In the genomic region with DNA sequence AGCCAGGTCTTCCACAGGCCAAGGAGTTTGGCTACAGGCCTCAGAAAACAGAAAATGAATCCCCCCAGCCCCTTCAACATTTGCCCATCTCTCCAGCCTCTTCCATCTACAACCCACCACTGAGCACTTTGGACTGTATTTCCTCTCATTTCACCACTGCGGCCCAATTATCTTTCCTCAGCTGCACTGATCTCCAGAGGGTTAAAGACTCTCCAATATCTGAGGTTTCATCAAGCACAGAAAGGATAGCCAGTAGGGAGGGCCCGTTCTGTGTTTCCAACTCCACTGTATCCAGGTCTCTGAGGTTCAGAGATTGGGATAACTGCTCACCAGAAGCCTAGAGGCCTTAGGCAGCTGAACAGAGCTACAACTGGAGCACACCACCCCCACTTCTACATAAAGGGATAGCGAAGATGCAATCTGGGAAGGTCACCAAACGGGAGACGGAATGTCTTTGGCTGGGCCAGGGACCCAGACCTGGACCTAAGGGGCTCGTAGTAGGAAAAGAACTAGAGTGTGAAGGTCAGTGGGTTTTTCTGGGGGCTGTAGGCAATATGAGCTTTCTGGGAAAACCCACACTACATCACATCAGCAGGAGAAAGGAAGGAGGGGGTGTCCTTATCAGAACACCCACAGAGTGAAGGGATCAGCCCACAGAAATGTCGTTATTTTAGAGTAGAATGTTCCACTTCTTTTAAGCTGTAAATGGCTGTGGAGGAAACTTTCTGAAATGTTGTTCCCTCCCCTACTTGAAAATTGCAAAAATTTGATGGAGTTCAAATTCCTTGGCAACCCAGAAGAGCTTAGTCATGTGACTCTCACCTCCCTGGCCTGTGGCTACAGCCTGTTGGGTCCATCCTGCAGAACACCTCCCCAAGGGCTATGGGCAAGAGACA, we compare ENCODE assay signal across 26 cellular contexts. TPM values are rescaled to one million over a fixed set of nuclear protein-coding genes. Genes with fewer than 3 reads are reported as not detected.
A peak's percentile ranks its signal among the peaks of the same experiment; 100 is the strongest.
DNase-seq lines count a peak whose midpoint lies in the region; ATAC-seq and TF ChIP-seq lines count a peak whose summit lies in the region.
"Had no signal": no experiment of that assay in that cellular context is flagged by ENCODE, and none has a peak within 500 bp of the region (broad histone marks: within the 10 kb centered on the region; RNA-seq: fewer than 3 reads in every experiment).

No MANE protein-coding gene starts in this region.

- H3K9me2 ChIP-seq in hepatocyte (replicated peaks; ENCODE audit: insufficient read depth): no peaks in the 10 kb centered on the region

- no peak overlapping the region for H3K27ac ChIP-seq in hepatocyte
- H3K27ac ChIP-seq: cardiac muscle cell, psoas muscle, VCaP had no signal

- no peaks in the 10 kb centered on the region for H3K9me3 ChIP-seq in hepatocyte (ENCODE audit: low read depth)
- H3K9me3 ChIP-seq: mucosa of descending colon, psoas muscle had no signal

- no peaks in the 10 kb centered on the region for H3K27me3 Mint-ChIP-seq in T-helper 2 cell treated with Interferon-gamma antibody and Interleukin-4, amounts not matched to agents 5 μg/mL and 100 μg/mL, for 36 hours (ENCODE audit: low read depth)
- no peaks in the 10 kb centered on the region for H3K27me3 Mint-ChIP-seq in activated T-helper 2 cell treated with anti-CD3 and anti-CD28 coated beads, Interferon-gamma antibody, Interleukin-2, Interleukin-4, amounts not matched to agents 10 μg/mL and 5 μg/mL and 100 μg/mL, durations not matched to agents 14 hours and 24 hours and 36 hours (ENCODE audit: low read depth)

- H3K4me3 ChIP-seq in hepatocyte: no peak overlapping the region
- H3K4me3 ChIP-seq: cardiac muscle cell, mucosa of descending colon, psoas muscle had no signal

- H3K4me1 Mint-ChIP-seq in T-helper 2 cell treated with Interferon-gamma antibody and Interleukin-4, amounts not matched to agents 5 μg/mL and 100 μg/mL, for 36 hours (ENCODE audit: low read depth): peaks cover 81% of the 10 kb centered on the region
- H3K4me1 Mint-ChIP-seq in activated T-helper 2 cell treated with anti-CD3 and anti-CD28 coated beads, Interferon-gamma antibody, Interleukin-2, Interleukin-4, amounts not matched to agents 10 μg/mL and 5 μg/mL and 100 μg/mL, durations not matched to agents 14 hours and 24 hours and 36 hours (ENCODE audit: low read depth): peaks cover 80% of the 10 kb centered on the region
- peaks cover 85% of the 10 kb centered on the region for H3K4me1 Mint-ChIP-seq in stimulated activated effector memory CD8-positive, alpha-beta T cell treated with anti-CD3 and anti-CD28 coated beads, Interleukin-12 subunit alpha, Interleukin-12 subunit beta, amount 100 ng/mL, for 72 hours

- no peak overlapping the region for H3K4me2 ChIP-seq in hepatocyte

- peaks cover 55% of the 10 kb centered on the region for H3K4me1 ChIP-seq in hepatocyte (ENCODE audit: insufficient read depth)
- H3K4me1 ChIP-seq: psoas muscle had no signal

- no peak for ATAC-seq in stimulated activated effector memory CD8-positive, alpha-beta T cell treated with anti-CD3 and anti-CD28 coated beads, Interleukin-12 subunit alpha, Interleukin-12 subunit beta, amount 100 ng/mL, for 72 hours
- no peak for ATAC-seq in GM21737 (IDR thresholded peaks at IDR 0.05; ENCODE audit: unreplicated experiment)
- ATAC-seq: left ventricle myocardium superior; mucosa of descending colon; psoas muscle; stimulated activated naive B cell treated with anti-CD40 and anti-IgM and Interleukin-4, amounts not matched to agents 10 μg/mL and 1 μg/mL and 100 μg/mL, for 72 hours had no signal

- peaks cover 12% of the 10 kb centered on the region for H3K9me3 Mint-ChIP-seq in T-helper 2 cell treated with Interferon-gamma antibody and Interleukin-4, amounts not matched to agents 5 μg/mL and 100 μg/mL, for 36 hours
- peaks cover 7% of the 10 kb centered on the region for H3K9me3 Mint-ChIP-seq in activated T-helper 2 cell treated with anti-CD3 and anti-CD28 coated beads, Interferon-gamma antibody, Interleukin-2, Interleukin-4, amounts not matched to agents 10 μg/mL and 5 μg/mL and 100 μg/mL, durations not matched to agents 14 hours and 24 hours and 36 hours
- no peaks in the 10 kb centered on the region for H3K9me3 Mint-ChIP-seq in stimulated activated effector memory CD8-positive, alpha-beta T cell treated with anti-CD3 and anti-CD28 coated beads, Interleukin-12 subunit alpha, Interleukin-12 subunit beta, amount 100 ng/mL, for 72 hours

- WGBS in hepatocyte (ENCODE audit: low lambda C conversion rate, missing lambda C conversion rate): 87% methylated on average over 7 of the region's 7 CpGs

- no peaks in the 10 kb centered on the region for H3K36me3 ChIP-seq in hepatocyte (replicated peaks; ENCODE audit: insufficient read depth, low read depth)
- H3K36me3 ChIP-seq: cardiac muscle cell had no signal

- intact Hi-C loops in activated T-helper 2 cell treated with anti-CD3 and anti-CD28 coated beads, Interferon-gamma antibody, Interleukin-2, Interleukin-4, amounts not matched to agents 10 μg/mL and 5 μg/mL and 100 μg/mL, durations not matched to agents 14 hours and 24 hours and 36 hours (cut with micrococcal nuclease): loop anchor here (10.0 kb wide), 1 partner anchor 137 kb away; no protein-coding TSS in a partner anchor

- peak overlapping the region; percentile 35 for H3K4me3 Mint-ChIP-seq in T-helper 2 cell treated with Interferon-gamma antibody and Interleukin-4, amounts not matched to agents 5 μg/mL and 100 μg/mL, for 36 hours
- peak overlapping the region; percentile 74 for H3K4me3 Mint-ChIP-seq in activated T-helper 2 cell treated with anti-CD3 and anti-CD28 coated beads, Interferon-gamma antibody, Interleukin-2, Interleukin-4, amounts not matched to agents 10 μg/mL and 5 μg/mL and 100 μg/mL, durations not matched to agents 14 hours and 24 hours and 36 hours (ENCODE audit: low read depth)
- H3K4me3 Mint-ChIP-seq in stimulated activated effector memory CD8-positive, alpha-beta T cell treated with anti-CD3 and anti-CD28 coated beads, Interleukin-12 subunit alpha, Interleukin-12 subunit beta, amount 100 ng/mL, for 72 hours: peak overlapping the region; percentile 73
- H3K4me3 Mint-ChIP-seq: stimulated activated naive B cell treated with anti-CD40 and anti-IgM and Interleukin-4, amounts not matched to agents 10 μg/mL and 1 μg/mL and 100 μg/mL, for 72 hours had no signal

- H2AFZ ChIP-seq in hepatocyte: no peak overlapping the region

- no peaks in the 10 kb centered on the region for H4K20me1 ChIP-seq in hepatocyte (ENCODE audit: insufficient read depth, poor library complexity, severe bottlenecking)

- peak; percentile 24 for DNase-seq in T-helper 2 cell treated with Interferon-gamma antibody and Interleukin-4, amounts not matched to agents 5 μg/mL and 100 μg/mL, for 36 hours (ENCODE audit: low spot score)
- DNase-seq in T-helper 2 cell (no peak), NCI-H226 (peak; percentile 16), hepatocyte (ENCODE audit: low spot score) (no peak), SIG-M5 (lab: John Stamatoyannopoulos, UW) (no peak)
- DNase-seq in activated T-helper 2 cell treated with anti-CD3 and anti-CD28 coated beads, Interferon-gamma antibody, Interleukin-2, Interleukin-4, amounts not matched to agents 10 μg/mL and 5 μg/mL and 100 μg/mL, durations not matched to agents 14 hours and 24 hours and 36 hours (ENCODE audit: low spot score): no peak
- no peak for DNase-seq in stimulated activated effector memory CD8-positive, alpha-beta T cell treated with anti-CD3 and anti-CD28 coated beads, Interleukin-12 subunit alpha, Interleukin-12 subunit beta, amount 100 ng/mL, for 72 hours (ENCODE audit: low spot score in 2 of 2)
- DNase-seq: 8988T; AML-193; amygdala; DND-41; left ventricle myocardium superior; mucosa of descending colon; NCI-H1048; NCI-H510A treated with DMSO at 0.1 percent for 48 hours; psoas muscle; stimulated activated naive B cell treated with anti-CD40 and anti-IgM and Interleukin-4, amounts not matched to agents 10 μg/mL and 1 μg/mL and 100 μg/mL, for 72 hours; SW 1271; trophoblast cell had no signal

- H3K27ac Mint-ChIP-seq in T-helper 2 cell treated with Interferon-gamma antibody and Interleukin-4, amounts not matched to agents 5 μg/mL and 100 μg/mL, for 36 hours: peak overlapping the region; percentile 70
- peak overlapping the region; percentile 85 for H3K27ac Mint-ChIP-seq in activated T-helper 2 cell treated with anti-CD3 and anti-CD28 coated beads, Interferon-gamma antibody, Interleukin-2, Interleukin-4, amounts not matched to agents 10 μg/mL and 5 μg/mL and 100 μg/mL, durations not matched to agents 14 hours and 24 hours and 36 hours
- H3K27ac Mint-ChIP-seq in stimulated activated effector memory CD8-positive, alpha-beta T cell treated with anti-CD3 and anti-CD28 coated beads, Interleukin-12 subunit alpha, Interleukin-12 subunit beta, amount 100 ng/mL, for 72 hours: peak overlapping the region; percentile 62
- H3K27ac Mint-ChIP-seq: stimulated activated naive B cell treated with anti-CD40 and anti-IgM and Interleukin-4, amounts not matched to agents 10 μg/mL and 1 μg/mL and 100 μg/mL, for 72 hours had no signal

- peaks cover 46% of the 10 kb centered on the region for H3K36me3 Mint-ChIP-seq in T-helper 2 cell treated with Interferon-gamma antibody and Interleukin-4, amounts not matched to agents 5 μg/mL and 100 μg/mL, for 36 hours (ENCODE audit: low read depth)
- peaks cover 94% of the 10 kb centered on the region for H3K36me3 Mint-ChIP-seq in activated T-helper 2 cell treated with anti-CD3 and anti-CD28 coated beads, Interferon-gamma antibody, Interleukin-2, Interleukin-4, amounts not matched to agents 10 μg/mL and 5 μg/mL and 100 μg/mL, durations not matched to agents 14 hours and 24 hours and 36 hours (ENCODE audit: low read depth)
- H3K36me3 Mint-ChIP-seq in stimulated activated effector memory CD8-positive, alpha-beta T cell treated with anti-CD3 and anti-CD28 coated beads, Interleukin-12 subunit alpha, Interleukin-12 subunit beta, amount 100 ng/mL, for 72 hours: peaks cover 30% of the 10 kb centered on the region

- no peaks in the 10 kb centered on the region for H3K27me3 ChIP-seq in hepatocyte

- no peak for TF ChIP-seq CTCF in hepatocyte (IDR thresholded peaks at IDR 0.05; ENCODE audit: poor library complexity)

- peaks cover 42% of the 10 kb centered on the region for H3K79me2 ChIP-seq in hepatocyte

RNA-seq across cellular contexts. Expression of a gene that starts 7.3 kb away (rescaled TPM):
- total RNA-seq in activated T-helper 2 cell treated with anti-CD3 and anti-CD28 coated beads, Interferon-gamma antibody, Interleukin-2, Interleukin-4, amounts not matched to agents 10 μg/mL and 5 μg/mL and 100 μg/mL, durations not matched to agents 14 hours and 24 hours and 36 hours: 41.5 and 42.6 TPM in 2 replicates
- 11.4 and 11.6 TPM in 2 replicates for total RNA-seq in hepatocyte
- polyA plus RNA-seq in hepatocyte: 6.6 and 10.7 TPM in 2 replicates
- total RNA-seq: dermis microvascular lymphatic vessel endothelial cell, fibroblast of villous mesenchyme, HT1080, LHCN-M2 had no signal

Comparison
In these comparisons a context has a peak if more than half of its experiments do, and no peak if none do; other contexts are left out.
1. DNase-seq: peak in T-helper 2 cell treated with Interferon-gamma antibody and Interleukin-4, amounts not matched to agents 5 μg/mL and 100 μg/mL, for 36 hours (single experiment) and NCI-H226 (single experiment); none in T-helper 2 cell (0 of 5), activated T-helper 2 cell treated with anti-CD3 and anti-CD28 coated beads, Interferon-gamma antibody, Interleukin-2, Interleukin-4, amounts not matched to agents 10 μg/mL and 5 μg/mL and 100 μg/mL, durations not matched to agents 14 hours and 24 hours and 36 hours (single experiment), stimulated activated effector memory CD8-positive, alpha-beta T cell treated with anti-CD3 and anti-CD28 coated beads, Interleukin-12 subunit alpha, Interleukin-12 subunit beta, amount 100 ng/mL, for 72 hours (0 of 2), hepatocyte (single experiment) and SIG-M5 (single experiment).
2. Peak in every context shown above with its lines, with median percentiles within 50 percentile points of each other: H3K27ac Mint-ChIP-seq and H3K4me3 Mint-ChIP-seq.